ENCODE assay signal across 10 cellular contexts in genomic region chrX:40068048-40068447, GRCh38. TPM values are rescaled to one million over a fixed set of nuclear protein-coding genes. Genes with fewer than 3 reads are reported as not detected.
DNase-seq lines count a peak whose midpoint lies in the region; ATAC-seq and TF ChIP-seq lines count a peak whose summit lies in the region.
"Had no signal": no experiment of that assay in that cellular context is flagged by ENCODE, and none has a peak within 500 bp of the region (broad histone marks: within the 10 kb centered on the region; RNA-seq: fewer than 3 reads in every experiment).

No MANE protein-coding gene starts in this region.

- H3K4me3 Mint-ChIP-seq in T-helper 17 cell (no peak overlapping the region), immature natural killer cell (no peak overlapping the region)
- H3K4me3 Mint-ChIP-seq: naive B cell had no signal

- no peaks in the 10 kb centered on the region for H3K9me3 Mint-ChIP-seq in immature natural killer cell
- H3K9me3 Mint-ChIP-seq: naive B cell had no signal

- TF ChIP-seq CTCF in HFF-Myc (IDR thresholded peaks at IDR 0.05; ENCODE audit: low read depth, low read length, missing control alignments): no peak

- no peak overlapping the region for H3K4me3 ChIP-seq in HFF-Myc (replicated peaks; ENCODE audit: low read depth, low read length)

- in situ Hi-C loops in G401 (cut with HindIII; ENCODE audit: low sequenced_read_pairs): no loop called here

- no peaks in the 10 kb centered on the region for H3K9me3 ChIP-seq in T-helper 17 cell (ENCODE audit: control insufficient read depth, low read length, poor library complexity, severe bottlenecking)

- peak overlapping the region; percentile 90 for H3K27ac Mint-ChIP-seq in T-helper 17 cell
- peak overlapping the region in 2 of 6 donors; percentile 17 to 18 for H3K27ac Mint-ChIP-seq in immature natural killer cell

- DNase-seq in NCI-H345 (lab: John Stamatoyannopoulos, UW) (peak; percentile 10), NCI-H345 treated with DMSO at 0.1 percent for 48 hours (lab: John Stamatoyannopoulos, UW; ENCODE audit: unreplicated experiment) (no peak), HFF-Myc (ENCODE audit: extremely low read depth, low read depth) (peak; percentile 6), T-helper 17 cell (no peak), immature natural killer cell (peak in 2 of 3 donors; percentile 27 to 28), G401 (ENCODE audit: low spot score) (no peak), SK-N-DZ (ENCODE audit: low spot score) (no peak)
- DNase-seq: naive B cell, NCI-H1930 had no signal

- H3K36me3 Mint-ChIP-seq in T-helper 17 cell (ENCODE audit: low read depth) (peaks cover 2% of the 10 kb centered on the region), immature natural killer cell (peaks cover 0 to 23% (median 10%) of the 10 kb centered on the region in 3 donors)

- H3K27me3 Mint-ChIP-seq in T-helper 17 cell (no peaks in the 10 kb centered on the region), immature natural killer cell (ENCODE audit: low read depth in 3 of 3) (peaks cover 0 to 3% (median 2%) of the 10 kb centered on the region in 3 donors)
- H3K27me3 Mint-ChIP-seq: naive B cell had no signal

- ATAC-seq in T-helper 17 cell: peak; percentile 86
- no peak for ATAC-seq in GM19467 (IDR thresholded peaks at IDR 0.05; ENCODE audit: unreplicated experiment)

- peaks cover 33% of the 10 kb centered on the region for H3K4me1 Mint-ChIP-seq in T-helper 17 cell
- H3K4me1 Mint-ChIP-seq in immature natural killer cell: peaks cover 12 to 27% of the 10 kb centered on the region in 2 donors

RNA-seq across cellular contexts. Expression of gene BCOR, which starts 29.7 kb away (rescaled TPM):
- 10 to 100 TPM; 24.7 to 29.1 TPM for total RNA-seq in T-helper 17 cell
- polyA plus RNA-seq in immature natural killer cell: 1 to 10 TPM in 2 of 3 donors, not detected in 1; 3.4 to 7.2 TPM
- total RNA-seq in G401 (2014; rRNA removed; shearing (Covaris generic)): 21.3 and 28.8 TPM in 2 replicates
- polyA plus RNA-seq in SK-N-DZ (2014; cell fraction: cytosol; rRNA removed): 54.9 and 65.2 TPM in 2 replicates
- 40.2 and 73.5 TPM in 2 replicates for polyA plus RNA-seq in SK-N-DZ (2014; cell fraction: nucleus; rRNA removed)

Comparison
In these comparisons a context has a peak if more than half of its experiments do, and no peak if none do; other contexts are left out.
1. DNase-seq: peak in NCI-H345 (single experiment), HFF-Myc (single experiment) and immature natural killer cell (2 of 3); none in NCI-H345 treated with DMSO at 0.1 percent for 48 hours (single experiment), T-helper 17 cell (0 of 3), G401 (single experiment) and SK-N-DZ (single experiment).